In the genomic region with DNA sequence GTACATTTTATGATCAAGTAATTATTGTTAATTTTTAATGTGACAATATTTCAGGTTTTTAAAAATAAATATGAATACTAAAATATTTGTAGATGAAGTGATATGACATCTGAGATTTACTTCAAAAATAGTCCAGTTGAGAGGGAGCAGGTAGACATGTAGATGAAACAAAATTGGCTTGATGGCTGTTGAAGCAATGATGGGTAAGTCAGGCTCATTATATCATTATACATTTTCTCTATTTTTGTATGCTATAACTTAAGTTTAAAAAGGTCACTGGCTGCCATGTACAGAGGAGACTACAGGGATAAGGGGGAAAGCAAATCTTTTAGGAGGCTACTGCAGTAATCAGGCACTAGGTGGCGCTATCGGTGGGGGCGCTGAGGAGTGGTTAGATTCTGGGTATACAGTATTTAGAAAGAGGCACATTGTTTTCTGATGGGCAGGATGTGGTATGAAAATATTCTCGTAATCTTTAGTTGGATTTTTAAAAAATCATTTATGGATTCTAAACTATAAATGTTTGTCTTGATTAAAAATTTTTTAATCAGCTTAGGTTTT, we compare ENCODE assay signal across 8 cellular contexts.
DNase-seq lines count a peak whose midpoint lies in the region; ATAC-seq and TF ChIP-seq lines count a peak whose summit lies in the region.

No MANE protein-coding gene starts in this region.

- no peak for TF ChIP-seq POLR2A in GM18505 (IDR thresholded peaks at IDR 0.05; ENCODE audit: borderline replicate concordance, extremely low read depth, insufficient read depth, insufficient read length)

- H3K36me3 Mint-ChIP-seq in chondrocyte (ENCODE audit: low read depth): peaks cover 18% of the 10 kb centered on the region
- no peaks in the 10 kb centered on the region for H3K36me3 Mint-ChIP-seq in stimulated activated effector memory CD8-positive, alpha-beta T cell treated with anti-CD3 and anti-CD28 coated beads, Interleukin-12 subunit alpha, Interleukin-12 subunit beta, amount 100 ng/mL, for 72 hours

- ATAC-seq in GM18505 (IDR thresholded peaks at IDR 0.05; ENCODE audit: unreplicated experiment): peak; percentile 94
- peak; percentile 90 for ATAC-seq in HG02885 (IDR thresholded peaks at IDR 0.05; ENCODE audit: poor library complexity, unreplicated experiment)
- ATAC-seq in lung (ENCODE audit: insufficient read depth, low FRiP score): no peak
- peak; percentile 72 for ATAC-seq in stimulated activated effector memory CD8-positive, alpha-beta T cell treated with anti-CD3 and anti-CD28 coated beads, Interleukin-12 subunit alpha, Interleukin-12 subunit beta, amount 100 ng/mL, for 72 hours

- peaks cover 14% of the 10 kb centered on the region for H3K4me1 Mint-ChIP-seq in chondrocyte (ENCODE audit: low read depth)
- H3K4me1 Mint-ChIP-seq in stimulated activated effector memory CD8-positive, alpha-beta T cell treated with anti-CD3 and anti-CD28 coated beads, Interleukin-12 subunit alpha, Interleukin-12 subunit beta, amount 100 ng/mL, for 72 hours: no peaks in the 10 kb centered on the region

- in situ Hi-C loops in ACHN (cut with HindIII; ENCODE audit: low pct_ligation_motif_present, low pct_unique_long_range_greater_than_20kb, low sequenced_read_pairs): loop anchor here (25.0 kb wide), 1 partner anchor 660 kb away; no protein-coding TSS in a partner anchor

- TF ChIP-seq CTCF in WI38 (IDR thresholded peaks at IDR 0.05; ENCODE audit: low read depth, low read length) (peak; percentile 88), chondrocyte (IDR thresholded peaks at IDR 0.05) (peak; percentile 92), lung (IDR thresholded peaks at IDR 0.05; ENCODE audit: control extremely low read depth, extremely low read depth) (peak; percentile 9)

- H3K36me3 ChIP-seq in lung (ENCODE audit: control insufficient read depth in 2 of 2, insufficient read depth in 2 of 2, low read length in 2 of 2): peaks cover 0 to 9% of the 10 kb centered on the region in 2 donors

- no peaks in the 10 kb centered on the region for H3K4me1 ChIP-seq in lung (ENCODE audit: control insufficient read depth in 2 of 2, insufficient read depth in 2 of 2, low read length in 2 of 2)

- no peaks in the 10 kb centered on the region for H3K27me3 ChIP-seq in lung (ENCODE audit: control insufficient read depth, insufficient read depth)

- no peak overlapping the region for H3K4me3 ChIP-seq in WI38 (ENCODE audit: low read depth, low read length)
- no peak overlapping the region for H3K4me3 ChIP-seq in lung

- peaks cover 4% of the 10 kb centered on the region for H3K9me3 Mint-ChIP-seq in chondrocyte (ENCODE audit: low read depth)
- H3K9me3 Mint-ChIP-seq in stimulated activated effector memory CD8-positive, alpha-beta T cell treated with anti-CD3 and anti-CD28 coated beads, Interleukin-12 subunit alpha, Interleukin-12 subunit beta, amount 100 ng/mL, for 72 hours: no peaks in the 10 kb centered on the region

- WGBS in lung, 2 donors: 27 to 30% methylated on average over 4 of the region's 4 CpGs

- H3K27ac Mint-ChIP-seq in chondrocyte (ENCODE audit: unreplicated experiment): no peak overlapping the region
- no peak overlapping the region for H3K27ac Mint-ChIP-seq in stimulated activated effector memory CD8-positive, alpha-beta T cell treated with anti-CD3 and anti-CD28 coated beads, Interleukin-12 subunit alpha, Interleukin-12 subunit beta, amount 100 ng/mL, for 72 hours

- H3K9me3 ChIP-seq in lung (ENCODE audit: control insufficient read depth in 2 of 2, insufficient read depth in 1 of 2, low read length in 1 of 2): no peaks in the 10 kb centered on the region

- peak; percentile 77 for DNase-seq in ACHN
- DNase-seq in NCI-H2029 treated with DMSO at 0.1 percent for 48 hours (lab: John Stamatoyannopoulos, UW): peak; percentile 30
- no peak for DNase-seq in chondrocyte (ENCODE audit: low spot score)
- peak; percentile 67 for DNase-seq in lung (ENCODE audit: low spot score)
- DNase-seq in stimulated activated effector memory CD8-positive, alpha-beta T cell treated with anti-CD3 and anti-CD28 coated beads, Interleukin-12 subunit alpha, Interleukin-12 subunit beta, amount 100 ng/mL, for 72 hours (ENCODE audit: low spot score in 2 of 2): peak; percentile 40 to 70

- no peaks in the 10 kb centered on the region for H3K27me3 Mint-ChIP-seq in chondrocyte (ENCODE audit: low read depth)

- no peak overlapping the region for H3K4me3 Mint-ChIP-seq in chondrocyte (ENCODE audit: unreplicated experiment)
- H3K4me3 Mint-ChIP-seq in stimulated activated effector memory CD8-positive, alpha-beta T cell treated with anti-CD3 and anti-CD28 coated beads, Interleukin-12 subunit alpha, Interleukin-12 subunit beta, amount 100 ng/mL, for 72 hours: no peak overlapping the region

- H3K27ac ChIP-seq in lung (ENCODE audit: low read depth in 1 of 2, low read length in 1 of 2): no peak overlapping the region

Comparison
In these comparisons a context has a peak if more than half of its experiments do, and no peak if none do; other contexts are left out.
1. CTCF ChIP-seq: peak in every context shown above with its lines; median percentile 92 in chondrocyte; 88 in WI38; 9 in lung.